9 cellular contexts compared by ENCODE assay signal in genomic region chr12:21248679-21249078, GRCh38.
A peak's percentile ranks its signal among the peaks of the same experiment; 100 is the strongest.
DNase-seq lines count a peak whose midpoint lies in the region; ATAC-seq and TF ChIP-seq lines count a peak whose summit lies in the region.
"Had no signal": no experiment of that assay in that cellular context is flagged by ENCODE, and none has a peak within 500 bp of the region (broad histone marks: within the 10 kb centered on the region; RNA-seq: fewer than 3 reads in every experiment).

No MANE protein-coding gene starts in this region.

- TF ChIP-seq CTCF in HCT116 (IDR thresholded peaks at IDR 0.05 in 2 of 3, conservative IDR thresholded peaks at IDR 0.05 in 1 of 3; ENCODE audit: borderline replicate concordance in 1 of 3, insufficient read depth in 1 of 3, low read depth in 2 of 3, low read length in 2 of 3), result peak; percentile 12 to 46 (median 17); a peak in 2 of 6 replicates

- no peaks in the 10 kb centered on the region for H3K4me1 ChIP-seq in HCT116 (ENCODE audit: control insufficient read depth in 1 of 2, insufficient read depth in 2 of 2, low read length in 2 of 2)

- RAD21 ChIA-PET in HCT116 (lab: Charles Lee; ENCODE audit: low non-redundant PET in 1 of 2, low total read pairs in 2 of 2, uncharacterized antibody in 2 of 2, unreplicated experiment in 2 of 2), result interaction anchor here in 1 of 2 experiments (1.2 to 1.5 kb wide), 2 partner anchors 432 to 741 kb away, joined by 4 to 5 read pairs; no protein-coding TSS in a partner anchor

- CTCF ChIA-PET in HCT116 (lab: Charles Lee), result interaction anchor here (0.6 to 1.8 kb wide), 13 partner anchors 10 to 770 kb away, joined by 3 to 23 read pairs (median 5); no protein-coding TSS in a partner anchor
- CTCF ChIA-PET in activated CD4-positive, alpha-beta memory T cell treated with anti-CD3 and anti-CD28 coated beads, Interleukin-2, amount 10 ng/mL, durations not matched to agents 7 days and 5 days (lab: Charles Lee), result interaction anchor here (0.9 to 2.7 kb wide), 6 partner anchors 9 to 434 kb away, joined by 3 to 10 read pairs (median 3); no protein-coding TSS in a partner anchor

- H3K9me3 ChIP-seq in HCT116 (ENCODE audit: control insufficient read depth in 1 of 2, insufficient read depth in 1 of 2, low read depth in 1 of 2, low read length in 2 of 2), result no peaks in the 10 kb centered on the region

- H3K36me3 Mint-ChIP-seq in activated CD4-positive, alpha-beta memory T cell treated with anti-CD3 and anti-CD28 coated beads, Interleukin-2, amount 10 ng/mL, durations not matched to agents 7 days and 5 days (ENCODE audit: low read depth), result no peaks in the 10 kb centered on the region
- no peaks in the 10 kb centered on the region for H3K36me3 Mint-ChIP-seq in activated T-helper 2 cell treated with anti-CD3 and anti-CD28 coated beads, Interferon-gamma antibody, Interleukin-2, Interleukin-4, amounts not matched to agents 10 μg/mL and 5 μg/mL and 100 μg/mL, durations not matched to agents 14 hours and 24 hours and 36 hours (ENCODE audit: low read depth)

- TF ChIP-seq POLR2A in HCT116 (IDR thresholded peaks at IDR 0.05; ENCODE audit: borderline replicate concordance, extremely low read depth, insufficient read depth, insufficient read length), result no peak

- no peaks in the 10 kb centered on the region for H3K79me2 ChIP-seq in HCT116 (ENCODE audit: insufficient read depth, low read length)

- no peak overlapping the region for H3K9ac ChIP-seq in HCT116 (ENCODE audit: low read length)

- H3K9me2 ChIP-seq in HCT116 (ENCODE audit: insufficient read depth), result no peaks in the 10 kb centered on the region

- no peak overlapping the region for H2AFZ ChIP-seq in HCT116 (ENCODE audit: low read depth, low read length, poor library complexity, severe bottlenecking)

- POLR2A ChIA-PET in HCT116 (lab: Charles Lee), result no interaction called here
- POLR2A ChIA-PET in activated CD4-positive, alpha-beta memory T cell treated with anti-CD3 and anti-CD28 coated beads, Interleukin-2, amount 10 ng/mL, durations not matched to agents 7 days and 5 days (lab: Charles Lee), result interaction anchor here (0.5 kb wide), 1 partner anchor 409 kb away, joined by 3 read pairs; the partner anchor contains the start of gene LDHB

- BruUV-seq in HCT116 (replicated peaks; lab: Mats Ljungman, UMichigan), result no TSS peak

- no peaks in the 10 kb centered on the region for H4K20me1 ChIP-seq in HCT116 (ENCODE audit: insufficient read depth)

- H3K27me3 Mint-ChIP-seq in activated CD4-positive, alpha-beta memory T cell treated with anti-CD3 and anti-CD28 coated beads, Interleukin-2, amount 10 ng/mL, durations not matched to agents 7 days and 5 days, result no peaks in the 10 kb centered on the region
- no peaks in the 10 kb centered on the region for H3K27me3 Mint-ChIP-seq in activated T-helper 2 cell treated with anti-CD3 and anti-CD28 coated beads, Interferon-gamma antibody, Interleukin-2, Interleukin-4, amounts not matched to agents 10 μg/mL and 5 μg/mL and 100 μg/mL, durations not matched to agents 14 hours and 24 hours and 36 hours (ENCODE audit: low read depth)

- H3K4me3 ChIP-seq in HCT116 (replicated peaks in 1 of 2; ENCODE audit: low read depth in 1 of 2, low read length in 2 of 2), result no peak overlapping the region

- H3K4me2 ChIP-seq in HCT116 (ENCODE audit: low read length), result no peak overlapping the region

- H3K4me1 Mint-ChIP-seq in activated CD4-positive, alpha-beta memory T cell treated with anti-CD3 and anti-CD28 coated beads, Interleukin-2, amount 10 ng/mL, durations not matched to agents 7 days and 5 days, result no peaks in the 10 kb centered on the region
- no peaks in the 10 kb centered on the region for H3K4me1 Mint-ChIP-seq in activated T-helper 2 cell treated with anti-CD3 and anti-CD28 coated beads, Interferon-gamma antibody, Interleukin-2, Interleukin-4, amounts not matched to agents 10 μg/mL and 5 μg/mL and 100 μg/mL, durations not matched to agents 14 hours and 24 hours and 36 hours (ENCODE audit: low read depth)

- no peak overlapping the region for H3K27ac Mint-ChIP-seq in activated CD4-positive, alpha-beta memory T cell treated with anti-CD3 and anti-CD28 coated beads, Interleukin-2, amount 10 ng/mL, durations not matched to agents 7 days and 5 days
- H3K27ac Mint-ChIP-seq in activated T-helper 2 cell treated with anti-CD3 and anti-CD28 coated beads, Interferon-gamma antibody, Interleukin-2, Interleukin-4, amounts not matched to agents 10 μg/mL and 5 μg/mL and 100 μg/mL, durations not matched to agents 14 hours and 24 hours and 36 hours, result no peak overlapping the region

- intact Hi-C loops in HCT116 (cut with micrococcal nuclease), result loop anchor here (1.0 kb wide), 1 partner anchor 432 kb away; no protein-coding TSS in a partner anchor
- intact Hi-C loops in activated T-helper 2 cell treated with anti-CD3 and anti-CD28 coated beads, Interferon-gamma antibody, Interleukin-2, Interleukin-4, amounts not matched to agents 10 μg/mL and 5 μg/mL and 100 μg/mL, durations not matched to agents 14 hours and 24 hours and 36 hours (cut with micrococcal nuclease), result loop anchor here (2.0 kb wide), 1 partner anchor 430 kb away; no protein-coding TSS in a partner anchor

- peak; percentile 35 for TF ChIP-seq RAD21 in HCT116 (IDR thresholded peaks at IDR 0.05; ENCODE audit: low read depth)

- no peaks in the 10 kb centered on the region for H3K36me3 ChIP-seq in HCT116 (ENCODE audit: control insufficient read depth in 1 of 2, insufficient read depth in 2 of 2, low read length in 2 of 2)

- H3K4me3 Mint-ChIP-seq in activated CD4-positive, alpha-beta memory T cell treated with anti-CD3 and anti-CD28 coated beads, Interleukin-2, amount 10 ng/mL, durations not matched to agents 7 days and 5 days, result no peak overlapping the region
- H3K4me3 Mint-ChIP-seq in activated T-helper 2 cell treated with anti-CD3 and anti-CD28 coated beads, Interferon-gamma antibody, Interleukin-2, Interleukin-4, amounts not matched to agents 10 μg/mL and 5 μg/mL and 100 μg/mL, durations not matched to agents 14 hours and 24 hours and 36 hours (ENCODE audit: low read depth), result no peak overlapping the region

- peak; percentile 21 for DNase-seq in D341Med (ENCODE audit: low spot score)
- DNase-seq in HCT116 (ENCODE audit: low read depth, low spot score), result no peak
- DNase-seq in OCI-M1 (lab: John Stamatoyannopoulos, UW), result peak; percentile 60
- peak; percentile 44 for DNase-seq in inferior parietal cortex (ENCODE audit: extremely low spot score)
- no peak for DNase-seq in NCI-H524 treated with DMSO at 0.1 percent for 48 hours (lab: John Stamatoyannopoulos, UW)
- no peak for DNase-seq in activated CD4-positive, alpha-beta memory T cell treated with anti-CD3 and anti-CD28 coated beads, Interleukin-2, amount 10 ng/mL, durations not matched to agents 7 days and 5 days
- DNase-seq in activated T-helper 2 cell treated with anti-CD3 and anti-CD28 coated beads, Interferon-gamma antibody, Interleukin-2, Interleukin-4, amounts not matched to agents 10 μg/mL and 5 μg/mL and 100 μg/mL, durations not matched to agents 14 hours and 24 hours and 36 hours (ENCODE audit: low spot score), result no peak
- no peak for DNase-seq in activated CD8-positive, alpha-beta memory T cell treated with anti-CD3 and anti-CD28 coated beads for 24 hours
- DNase-seq: NCI-H2107 had no signal

- H3K27ac ChIP-seq in HCT116 (ENCODE audit: low read depth, low read length), result no peak overlapping the region

- no peaks in the 10 kb centered on the region for H3K27me3 ChIP-seq in HCT116 (ENCODE audit: insufficient read depth, low read length)

- H3K9me3 Mint-ChIP-seq in activated CD4-positive, alpha-beta memory T cell treated with anti-CD3 and anti-CD28 coated beads, Interleukin-2, amount 10 ng/mL, durations not matched to agents 7 days and 5 days, result no peaks in the 10 kb centered on the region
- no peaks in the 10 kb centered on the region for H3K9me3 Mint-ChIP-seq in activated T-helper 2 cell treated with anti-CD3 and anti-CD28 coated beads, Interferon-gamma antibody, Interleukin-2, Interleukin-4, amounts not matched to agents 10 μg/mL and 5 μg/mL and 100 μg/mL, durations not matched to agents 14 hours and 24 hours and 36 hours

- peak; percentile 71 for ATAC-seq in HCT116

TF ChIP-seq in HCT116, 20 proteins besides CTCF, POLR2A, EP300 and RAD21:
- no peak for TF ChIP-seq ZNF274 (IDR thresholded peaks at IDR 0.05; ENCODE audit: low read depth, low read length)
TF ChIP-seq in HCT116: peak in this region for 0.

Comparison
In these comparisons a context has a peak if more than half of its experiments do, and no peak if none do; other contexts are left out.
1. DNase-seq: peak in D341Med (single experiment), OCI-M1 (single experiment) and inferior parietal cortex (single experiment); none in HCT116 (single experiment), NCI-H524 treated with DMSO at 0.1 percent for 48 hours (single experiment), activated CD4-positive, alpha-beta memory T cell treated with anti-CD3 and anti-CD28 coated beads, Interleukin-2, amount 10 ng/mL, durations not matched to agents 7 days and 5 days (single experiment), activated T-helper 2 cell treated with anti-CD3 and anti-CD28 coated beads, Interferon-gamma antibody, Interleukin-2, Interleukin-4, amounts not matched to agents 10 μg/mL and 5 μg/mL and 100 μg/mL, durations not matched to agents 14 hours and 24 hours and 36 hours (single experiment) and activated CD8-positive, alpha-beta memory T cell treated with anti-CD3 and anti-CD28 coated beads for 24 hours (single experiment).